In genomic region chr16:23379707-23380106, GRCh38 we compare ENCODE assay signal across 20 cellular contexts.
DNase-seq lines count a peak whose midpoint lies in the region; ATAC-seq, FAIRE-seq and TF ChIP-seq lines count a peak whose summit lies in the region.
"Had no signal": no experiment of that assay in that cellular context is flagged by ENCODE, and none has a peak within 500 bp of the region (broad histone marks: within the 10 kb centered on the region; RNA-seq: fewer than 3 reads in every experiment).

No MANE protein-coding gene starts in this region.

- no peak overlapping the region for H3K4me3 ChIP-seq in GM12878
- no peak overlapping the region for H3K4me3 ChIP-seq in kidney (ENCODE audit: low read length in 2 of 2)
- H3K4me3 ChIP-seq in lower lobe of right lung: no peak overlapping the region
- H3K4me3 ChIP-seq in spleen: no peak overlapping the region
- H3K4me3 ChIP-seq in testis: no peak overlapping the region

- no peaks in the 10 kb centered on the region for H3K36me3 Mint-ChIP-seq in type B pancreatic cell
- H3K36me3 Mint-ChIP-seq: CD4-positive, alpha-beta memory T cell had no signal

- 53% methylated on average over 10 of the region's 10 CpGs for WGBS in GM12878 (ENCODE audit: insufficient coverage, insufficient replicate concordance, low lambda C conversion rate, missing lambda C conversion rate)
- 77 to 90% (median 82%) methylated on average over 10 of the region's 10 CpGs for WGBS in spleen, 5 donors
- 84 to 86% methylated on average over 10 of the region's 10 CpGs for WGBS in testis, 2 donors

- CTCF ChIA-PET in GM12878 (lab: Yijun Ruan, JAX): interaction anchor here (0.6 to 2.0 kb wide), 3 partner anchors 55 to 196 kb away, joined by 3 to 12 read pairs (median 4); partner anchors contain the start of gene SCNN1B

- H3K27ac ChIP-seq in GM12878 (ENCODE audit: control insufficient read depth, insufficient read depth) (no peak overlapping the region), kidney (ENCODE audit: low read depth in 2 of 2, low read length in 2 of 2) (no peak overlapping the region), lower lobe of right lung (no peak overlapping the region), spleen (no peak overlapping the region), testis (no peak overlapping the region)

- no peaks in the 10 kb centered on the region for H4K20me1 ChIP-seq in GM12878 (ENCODE audit: control insufficient read depth, insufficient read depth)

- POLR2A ChIA-PET in GM12878 (lab: Charles Lee): no interaction called here

- H3K4me2 ChIP-seq in GM12878 (ENCODE audit: control insufficient read depth, insufficient read depth): no peak overlapping the region

- H3K27me3 Mint-ChIP-seq in type B pancreatic cell: peaks cover 8% of the 10 kb centered on the region

- H3K9ac ChIP-seq in GM12878 (ENCODE audit: control insufficient read depth, insufficient read depth, low read length): no peak overlapping the region
- no peak overlapping the region for H3K9ac ChIP-seq in kidney (ENCODE audit: low read length in 2 of 2)

- H3K4me1 Mint-ChIP-seq in type B pancreatic cell (ENCODE audit: unreplicated experiment): no peaks in the 10 kb centered on the region
- H3K4me1 Mint-ChIP-seq: CD4-positive, alpha-beta memory T cell had no signal

- SMC1A ChIA-PET in GM12878 (lab: Charles Lee; ENCODE audit: uncharacterized antibody, unreplicated experiment): interaction anchor here (0.6 to 1.1 kb wide), 2 partner anchors 37 to 651 kb away, joined by 3 to 4 read pairs; no protein-coding TSS in a partner anchor

- no peak for FAIRE-seq in GM12878 (lab: Jason Lieb, UNC)
- FAIRE-seq in kidney (lab: Jason Lieb, UNC): no peak
- FAIRE-seq: GM12892 had no signal

- RAD21 ChIA-PET in GM12878 (lab: Charles Lee; ENCODE audit: unreplicated experiment): no interaction called here

- no peak overlapping the region for H2AFZ ChIP-seq in GM12878 (ENCODE audit: control insufficient read depth, low read depth, low read length)

- H3K9me3 Mint-ChIP-seq in type B pancreatic cell: no peaks in the 10 kb centered on the region
- H3K9me3 Mint-ChIP-seq: CD4-positive, alpha-beta memory T cell; H9; HFFc6 had no signal

- in situ Hi-C loops in GM12878 (cut with MboI): no loop called here

- H3K27ac Mint-ChIP-seq in type B pancreatic cell: no peak overlapping the region
- H3K27ac Mint-ChIP-seq: CD4-positive, alpha-beta memory T cell; HFFc6 had no signal

- TF ChIP-seq POLR2A in GM12878 (IDR thresholded peaks at IDR 0.05; ENCODE audit: low read depth, low read length) (no peak), spleen (IDR thresholded peaks at IDR 0.05) (no peak), testis (IDR thresholded peaks at IDR 0.05) (no peak)

- DNase-seq in GM12878 (ENCODE audit: low read depth, low spot score) (no peak), kidney (peak; percentile 43), lower lobe of right lung (peak; percentile 36), spleen (peak; percentile 58), type B pancreatic cell (ENCODE audit: extremely low spot score, unreplicated experiment) (no peak), testis (no peak)
- no peak for DNase-seq in stimulated activated CD4-positive, alpha-beta T cell treated with anti-CD3 and anti-CD28 coated beads, Interleukin-4, amount 100 ng/mL, for 24 hours
- DNase-seq: C1 segment of cervical spinal cord; Calu3; CD4-positive, alpha-beta memory T cell; COR-L47; DMS53; DMS79 treated with DMSO at 0.1 percent for 48 hours; GF-D8; GOT3; H9; HFFc6 had no signal

- no peak for TF ChIP-seq RAD21 in GM12878 (IDR thresholded peaks at IDR 0.05; ENCODE audit: insufficient read depth, low read depth, low read length)

- H3K4me1 ChIP-seq in GM12878 (ENCODE audit: control insufficient read depth, insufficient read depth, low read length) (no peaks in the 10 kb centered on the region), kidney (ENCODE audit: control insufficient read depth in 1 of 2, insufficient read depth in 1 of 2, low read depth in 1 of 2, low read length in 2 of 2) (no peaks in the 10 kb centered on the region), lower lobe of right lung (no peaks in the 10 kb centered on the region), spleen (no peaks in the 10 kb centered on the region), testis (no peaks in the 10 kb centered on the region)

- H3K27me3 ChIP-seq in GM12878 (replicated peaks in 1 of 2; ENCODE audit: control insufficient read depth in 2 of 2, insufficient read depth in 2 of 2, low read length in 1 of 2) (no peaks in the 10 kb centered on the region; a peak in 1 of 4 replicates), lower lobe of right lung (ENCODE audit: low read depth) (no peaks in the 10 kb centered on the region), spleen (replicated peaks in 1 of 7) (peaks cover 0 to 3% (median 0%) of the 10 kb centered on the region in 7 donors), testis (no peaks in the 10 kb centered on the region)

- H3K79me2 ChIP-seq in GM12878 (ENCODE audit: control insufficient read depth, insufficient read depth, low read length): no peaks in the 10 kb centered on the region

- no peak overlapping the region for H3K4me3 Mint-ChIP-seq in type B pancreatic cell
- H3K4me3 Mint-ChIP-seq: CD4-positive, alpha-beta memory T cell; H9; HFFc6 had no signal

- BruUV-seq in GM12878 (replicated peaks; lab: Mats Ljungman, UMichigan): no TSS peak

- peak; percentile 13 for ATAC-seq in GM12878
- no peak for ATAC-seq in lower lobe of right lung
- ATAC-seq in HG02610 (IDR thresholded peaks at IDR 0.05; ENCODE audit: unreplicated experiment): no peak
- ATAC-seq: HCT116 had no signal

- no peak for TF ChIP-seq EP300 in GM12878 (IDR thresholded peaks at IDR 0.05; ENCODE audit: borderline replicate concordance in 1 of 2, control insufficient read depth in 1 of 2, low read depth in 2 of 2, low read length in 2 of 2)

- H3K9me3 ChIP-seq in GM12878 (replicated peaks; ENCODE audit: control insufficient read depth, insufficient read depth, low read length) (no peaks in the 10 kb centered on the region), kidney (ENCODE audit: control insufficient read depth in 1 of 2, low read length in 2 of 2) (no peaks in the 10 kb centered on the region), lower lobe of right lung (no peaks in the 10 kb centered on the region), spleen (no peaks in the 10 kb centered on the region), testis (no peaks in the 10 kb centered on the region)

- TF ChIP-seq CTCF in GM12878 (IDR thresholded peaks at IDR 0.05 in 2 of 3, conservative IDR thresholded peaks at IDR 0.05 in 1 of 3; ENCODE audit: control insufficient read depth in 2 of 3, extremely low read depth in 1 of 3, insufficient read depth in 1 of 3, low read depth in 3 of 3, low read length in 3 of 3) (no peak), kidney (IDR thresholded peaks at IDR 0.05; ENCODE audit: borderline replicate concordance, extremely low read depth, insufficient read depth) (no peak), lower lobe of right lung (IDR thresholded peaks at IDR 0.05) (no peak), spleen (IDR thresholded peaks at IDR 0.05 in 8 of 11, conservative IDR thresholded peaks at IDR 0.05 in 3 of 11) (no peak), type B pancreatic cell (conservative IDR thresholded peaks at IDR 0.05) (no peak), testis (IDR thresholded peaks at IDR 0.05) (no peak)

- H3K36me3 ChIP-seq in GM12878 (ENCODE audit: control insufficient read depth in 2 of 2, insufficient read depth in 2 of 2, low read length in 1 of 2) (no peaks in the 10 kb centered on the region), kidney (ENCODE audit: control insufficient read depth in 1 of 2, insufficient read depth in 2 of 2, low read length in 2 of 2) (no peaks in the 10 kb centered on the region), lower lobe of right lung (no peaks in the 10 kb centered on the region), spleen (peaks cover 0 to 1% (median 0%) of the 10 kb centered on the region in 6 donors), testis (ENCODE audit: low read depth, missing control alignments) (no peaks in the 10 kb centered on the region)

- intact Hi-C loops in GM12878 (cut with micrococcal nuclease; ENCODE audit: unreplicated experiment) (no loop called here), kidney (cut with DNase I) (no loop called here), lower lobe of right lung (cut with DNase I) (no loop called here), spleen (cut with DNase I; ENCODE audit: low total_unique reads) (no loop called here), testis (cut with DNase I; ENCODE audit: low total_unique reads) (no loop called here)

TF ChIP-seq in GM12878, 131 proteins besides CTCF, POLR2A, EP300 and RAD21:
- no peak for TF ChIP-seq BACH1 (IDR thresholded peaks at IDR 0.05; ENCODE audit: borderline replicate concordance)
- no peak for TF ChIP-seq KAT2A (conservative IDR thresholded peaks at IDR 0.05; ENCODE audit: control insufficient read depth, low read depth, low read length)
- no peak for TF ChIP-seq CHD2 (IDR thresholded peaks at IDR 0.05; ENCODE audit: borderline replicate concordance, low read depth, low read length)
- no peak for TF ChIP-seq IKZF2 (IDR thresholded peaks at IDR 0.05)
- TF ChIP-seq JUND (IDR thresholded peaks at IDR 0.05; ENCODE audit: low read depth, low read length): no peak

Comparison
In these comparisons a context has a peak if more than half of its experiments do, and no peak if none do; other contexts are left out.
1. DNase-seq: peak in kidney (single experiment), lower lobe of right lung (single experiment) and spleen (single experiment); none in GM12878 (single experiment), type B pancreatic cell (single experiment), testis (single experiment) and stimulated activated CD4-positive, alpha-beta T cell treated with anti-CD3 and anti-CD28 coated beads, Interleukin-4, amount 100 ng/mL, for 24 hours (single experiment).